7 cellular contexts compared by ENCODE assay signal in genomic region chr4:52376107-52376704, GRCh38.
DNase-seq lines count a peak whose midpoint lies in the region; ATAC-seq and TF ChIP-seq lines count a peak whose summit lies in the region.

No MANE protein-coding gene starts in this region.

- H3K27ac Mint-ChIP-seq in naive B cell: peak overlapping the region in 1 of 6 donors; percentile 7

- no peaks in the 10 kb centered on the region for H3K9me3 ChIP-seq in OCI-LY1 (ENCODE audit: low read length)
- H3K9me3 ChIP-seq in MG63: no peaks in the 10 kb centered on the region

- no peaks in the 10 kb centered on the region for H3K36me3 ChIP-seq in OCI-LY1 (ENCODE audit: insufficient read depth, low read length)
- no peaks in the 10 kb centered on the region for H3K36me3 ChIP-seq in MG63

- TF ChIP-seq CTCF in HFF-Myc (IDR thresholded peaks at IDR 0.05; ENCODE audit: low read depth, low read length, missing control alignments) (peak; percentile 29), OCI-LY1 (IDR thresholded peaks at IDR 0.05; ENCODE audit: low read length) (peak; percentile 74)

- H3K4me3 ChIP-seq in HFF-Myc (replicated peaks; ENCODE audit: low read depth, low read length) (no peak overlapping the region), OCI-LY1 (ENCODE audit: low read depth, low read length, poor library complexity, severe bottlenecking) (no peak overlapping the region), MG63 (no peak overlapping the region)

- no peaks in the 10 kb centered on the region for H3F3A ChIP-seq in OCI-LY1 (ENCODE audit: insufficient read depth, low read length)

- no peaks in the 10 kb centered on the region for H3K79me2 ChIP-seq in OCI-LY1 (ENCODE audit: insufficient read depth, low read length)

- H3K9me2 ChIP-seq in OCI-LY1 (ENCODE audit: low read depth, low read length): no peaks in the 10 kb centered on the region

- no peak for ATAC-seq in naive B cell (ENCODE audit: low read depth in 2 of 2)
- ATAC-seq in GM19467 (IDR thresholded peaks at IDR 0.05; ENCODE audit: unreplicated experiment): no peak

- H3K4me3 Mint-ChIP-seq in naive B cell: no peak overlapping the region

- peaks cover 9 to 37% (median 26%) of the 10 kb centered on the region in 3 donors for H3K27me3 Mint-ChIP-seq in naive B cell

- H3K36me3 Mint-ChIP-seq in naive B cell: no peaks in the 10 kb centered on the region

- H3K9ac ChIP-seq in OCI-LY1 (ENCODE audit: low read length): no peak overlapping the region

- H4K20me1 ChIP-seq in OCI-LY1 (ENCODE audit: insufficient read depth, low read length): no peaks in the 10 kb centered on the region

- no peaks in the 10 kb centered on the region for H3K4me1 Mint-ChIP-seq in naive B cell

- no peak overlapping the region for H3K27ac ChIP-seq in OCI-LY1 (ENCODE audit: low read depth, low read length, poor library complexity, severe bottlenecking)

- no peaks in the 10 kb centered on the region for H3K9me3 Mint-ChIP-seq in naive B cell

- DNase-seq in DMS53 (lab: John Stamatoyannopoulos, UW) (peak; percentile 69), HFF-Myc (ENCODE audit: extremely low read depth, low read depth) (peak; percentile 24), dermis blood vessel endothelial cell (peak; percentile 64), naive B cell (peak; percentile 25), MG63 (no peak)

- H3K27me3 ChIP-seq in OCI-LY1 (ENCODE audit: insufficient read depth, low read length) (no peaks in the 10 kb centered on the region), MG63 (peaks cover 9% of the 10 kb centered on the region)

- H2AFZ ChIP-seq in OCI-LY1 (ENCODE audit: low read length): no peak overlapping the region

- H3K4me2 ChIP-seq in OCI-LY1 (ENCODE audit: low read length): no peak overlapping the region

- H3K4me1 ChIP-seq in OCI-LY1 (ENCODE audit: insufficient read depth, low read length, severe bottlenecking): no peaks in the 10 kb centered on the region
